ENCODE assay signal across 9 cellular contexts in genomic region chr13:51614350-51614786, GRCh38. TPM values are rescaled to one million over a fixed set of nuclear protein-coding genes. Genes with fewer than 3 reads are reported as not detected.
A peak's percentile ranks its signal among the peaks of the same experiment; 100 is the strongest.
DNase-seq lines count a peak whose midpoint lies in the region; ATAC-seq, FAIRE-seq and TF ChIP-seq lines count a peak whose summit lies in the region.
"Had no signal": no experiment of that assay in that cellular context is flagged by ENCODE, and none has a peak within 500 bp of the region (broad histone marks: within the 10 kb centered on the region; RNA-seq: fewer than 3 reads in every experiment).

No MANE protein-coding gene starts in this region.

- in situ Hi-C loops in HepG2 (cut with HindIII; ENCODE audit: extremely low pct_ligation_motif_present, low pct_unique_long_range_greater_than_20kb) = no loop called here

- WGBS in HepG2 (ENCODE audit: low lambda C conversion rate) = 94% methylated on average over 8 of the region's 8 CpGs

- ATAC-seq in HG02970 (IDR thresholded peaks at IDR 0.05; ENCODE audit: low FRiP score, unreplicated experiment) (peak; percentile 64), HepG2 (no peak)

- TF ChIP-seq CTCF in HepG2 (CRISPR knock-in tag; IDR thresholded peaks at IDR 0.05) = no peak
- TF ChIP-seq CTCF in coronary artery (IDR thresholded peaks at IDR 0.05) = no peak

- no peak for TF ChIP-seq RAD21 in HepG2 (CRISPR knock-in tag; IDR thresholded peaks at IDR 0.05)

- H3K4me3 ChIP-seq in HepG2 (replicated peaks in 1 of 3; ENCODE audit: insufficient read depth in 1 of 3, low read depth in 2 of 3, low read length in 3 of 3) (no peak overlapping the region), coronary artery (no peak overlapping the region)
- H3K4me3 ChIP-seq: cardiac muscle cell had no signal

- no peak overlapping the region for H3K9ac ChIP-seq in HepG2 (ENCODE audit: insufficient read depth, low read depth, low read length)

- no peaks in the 10 kb centered on the region for H4K20me1 ChIP-seq in HepG2 (ENCODE audit: insufficient read depth, low read length)

- H3K4me2 ChIP-seq in HepG2 (ENCODE audit: low read depth, low read length) = no peak overlapping the region

- H3K9me3 ChIP-seq in HepG2 (ENCODE audit: low read length) = no peaks in the 10 kb centered on the region

- no peak for FAIRE-seq in HepG2 (lab: Jason Lieb, UNC)

- peaks cover 2 to 12% of the 10 kb centered on the region in 2 experiments; a peak in 4 of 5 replicates for H3K36me3 ChIP-seq in HepG2 (replicated peaks in 1 of 2; ENCODE audit: control insufficient read depth in 1 of 2, insufficient read depth in 2 of 2, low read length in 2 of 2)
- H3K36me3 ChIP-seq: cardiac muscle cell had no signal

- intact Hi-C loops in HepG2 (cut with micrococcal nuclease; ENCODE audit: unreplicated experiment) = no loop called here

- no peak for TF ChIP-seq POLR2A in HepG2 (IDR thresholded peaks at IDR 0.05; ENCODE audit: insufficient read depth in 1 of 2, low read depth in 2 of 2, low read length in 2 of 2)

- TF ChIP-seq EP300 in HepG2 (IDR thresholded peaks at IDR 0.05; ENCODE audit: low read depth in 2 of 2, low read length in 2 of 2) (no peak), HepG2 (CRISPR knock-in tag; IDR thresholded peaks at IDR 0.05; ENCODE audit: borderline replicate concordance) (no peak)

- BruUV-seq in HepG2 (replicated peaks; lab: Mats Ljungman, UMichigan) = no TSS peak

- no peak overlapping the region for H3K27ac ChIP-seq in HepG2 (ENCODE audit: extremely low read length, insufficient read depth, low read length)
- H3K27ac ChIP-seq in coronary artery = no peak overlapping the region

- no peak overlapping the region for H2AFZ ChIP-seq in HepG2 (ENCODE audit: low read length)

- no peaks in the 10 kb centered on the region for H3K27me3 ChIP-seq in HepG2 (ENCODE audit: control insufficient read depth in 1 of 2, insufficient read depth in 2 of 2, low read length in 2 of 2)
- H3K27me3 ChIP-seq: cardiac muscle cell had no signal

- POLR2A ChIA-PET in HepG2 (lab: Yijun Ruan, JAX) = interaction anchor here (0.7 to 1.5 kb wide), 2 partner anchors 23 to 161 kb away, joined by 3 to 4 read pairs; no protein-coding TSS in a partner anchor

- DNase-seq in NCI-H748 (lab: John Stamatoyannopoulos, UW; ENCODE audit: unreplicated experiment) (peak; percentile 56), NCI-H748 treated with DMSO at 0.1 percent for 48 hours (lab: John Stamatoyannopoulos, UW) (no peak), NCI-H82 treated with DMSO at 0.1 percent for 48 hours (lab: John Stamatoyannopoulos, UW; ENCODE audit: unreplicated experiment) (peak; percentile 78), HepG2 (ENCODE audit: low spot score) (no peak), coronary artery (ENCODE audit: low spot score) (no peak)
- peak; percentile 6 for DNase-seq in activated effector memory CD4-positive, alpha-beta T cell treated with Interleukin-2 at 50 U/mL for 16 hours
- DNase-seq in stimulated activated CD8-positive, alpha-beta memory T cell treated with anti-CD3 and anti-CD28 coated beads, Interleukin-4, amount 100 ng/mL, for 24 hours (ENCODE audit: low read depth) = peak; percentile 4

- H3K4me1 ChIP-seq in HepG2 (ENCODE audit: insufficient read depth, low read length) = peaks cover 20% of the 10 kb centered on the region

- H3K79me2 ChIP-seq in HepG2 (ENCODE audit: insufficient read depth, low read length) = peaks cover 90% of the 10 kb centered on the region

- CTCF ChIA-PET in HepG2 (lab: Yijun Ruan, JAX; ENCODE audit: low intra/inter-chr PET ratio, low total read pairs) = no interaction called here

TF ChIP-seq in HepG2, 621 proteins besides CTCF, POLR2A, EP300 and RAD21:
- TF ChIP-seq E2F5 (CRISPR knock-in tag; conservative IDR thresholded peaks at IDR 0.05) (no peak), RBM22 (optimal IDR thresholded peaks at IDR 0.05; ENCODE audit: low read length) (peak; percentile 55)

RNA-seq across cellular contexts. Expression of gene WDFY2, which starts 30.1 kb away (rescaled TPM):
- 16.4 and 22.6 TPM in 2 replicates for total RNA-seq in HepG2 (2016; rRNA removed; fragmentation: Illumina TruSeq; extraction: Trizol)
- 2.3 and 2.6 TPM in 2 replicates for total RNA-seq in HepG2 (2016; cell fraction: cytosol; rRNA removed; fragmentation: Illumina TruSeq; extraction: Trizol; ENCODE audit: low read depth)
- total RNA-seq in HepG2 (2016; cell fraction: insoluble cytoplasmic fraction; rRNA removed; fragmentation: Illumina TruSeq; extraction: Trizol) = 17.3 and 21.4 TPM in 2 replicates
- 5.6 and 7.0 TPM in 2 replicates for total RNA-seq in HepG2 (2016; cell fraction: membrane; rRNA removed; fragmentation: Illumina TruSeq; extraction: Trizol)
- total RNA-seq in HepG2 (2016; cell fraction: nucleus; rRNA removed; fragmentation: Illumina TruSeq; extraction: Trizol) = 70.9 and 71.5 TPM in 2 replicates
- polyA plus RNA-seq in HepG2 (2011; rRNA removed) = 27.0 and 27.5 TPM in 2 replicates
- 8.0 and 11.1 TPM in 2 replicates for polyA plus RNA-seq in HepG2 (2011; cell fraction: cytosol; rRNA removed)
- 67.6 and 71.9 TPM in 2 replicates for polyA plus RNA-seq in HepG2 (2011; cell fraction: nucleus; rRNA removed)
- polyA plus RNA-seq in HepG2 (2012) = 21.4 and 23.6 TPM in 2 replicates
- 1.3 and 1.7 TPM in 2 replicates for polyA plus RNA-seq in HepG2 (2016; cell fraction: cytosol; fragmentation: Illumina TruSeq; extraction: Trizol; ENCODE audit: low read depth)
- 16.8 and 17.1 TPM in 2 replicates for polyA plus RNA-seq in HepG2 (2016; cell fraction: insoluble cytoplasmic fraction; fragmentation: Illumina TruSeq; extraction: Trizol; ENCODE audit: low read depth)
- polyA plus RNA-seq in HepG2 (2016; cell fraction: membrane; fragmentation: Illumina TruSeq; extraction: Trizol; ENCODE audit: low read depth) = 3.4 and 3.7 TPM in 2 replicates
- polyA plus RNA-seq in HepG2 (2016; cell fraction: nucleus; fragmentation: Illumina TruSeq; extraction: Trizol; ENCODE audit: insufficient read depth, low read depth) = 63.8 and 64.3 TPM in 2 replicates
- 10.1 and 51.6 TPM in 2 replicates for polyA minus RNA-seq in HepG2 (2011; rRNA and poly(A)+ RNA removed; ENCODE audit: low replicate concordance)
- 12.9 and 15.9 TPM in 2 replicates for polyA minus RNA-seq in HepG2 (2011; cell fraction: cytosol; rRNA and poly(A)+ RNA removed)
- polyA minus RNA-seq in HepG2 (2011; cell fraction: nucleus; rRNA and poly(A)+ RNA removed) = 150 and 174 TPM in 2 replicates

Comparison
In these comparisons a context has a peak if more than half of its experiments do, and no peak if none do; other contexts are left out.
1. DNase-seq: peak in NCI-H748 (single experiment), NCI-H82 treated with DMSO at 0.1 percent for 48 hours (single experiment), activated effector memory CD4-positive, alpha-beta T cell treated with Interleukin-2 at 50 U/mL for 16 hours (single experiment) and stimulated activated CD8-positive, alpha-beta memory T cell treated with anti-CD3 and anti-CD28 coated beads, Interleukin-4, amount 100 ng/mL, for 24 hours (single experiment); none in NCI-H748 treated with DMSO at 0.1 percent for 48 hours (single experiment), HepG2 (single experiment) and coronary artery (single experiment).